In the genomic region with DNA sequence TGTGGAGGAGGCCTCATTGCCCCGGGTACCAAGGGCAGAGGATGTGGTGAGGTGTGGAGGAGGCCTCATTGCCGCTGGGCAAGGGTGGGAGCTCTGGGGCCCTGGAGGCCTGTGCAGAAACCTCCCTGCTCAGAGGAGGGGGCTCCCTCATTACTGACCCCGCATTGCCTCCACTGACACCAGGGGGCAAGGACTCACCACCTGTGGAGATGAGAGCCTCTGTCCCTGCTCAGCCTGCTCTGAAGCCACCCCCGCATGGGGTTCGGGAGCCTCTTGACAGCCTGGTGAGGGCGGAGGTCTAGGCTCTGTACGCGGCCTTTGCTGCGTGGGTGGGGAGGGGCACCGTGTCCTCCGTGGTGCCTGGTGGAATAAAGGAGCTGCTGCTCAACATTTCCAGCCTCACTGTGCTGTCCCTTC, we compare ENCODE assay signal across 12 cellular contexts.
DNase-seq lines count a peak whose midpoint lies in the region; ATAC-seq lines count a peak whose summit lies in the region.
"Had no signal": no experiment of that assay in that cellular context is flagged by ENCODE, and none has a peak within 500 bp of the region (broad histone marks: within the 10 kb centered on the region; RNA-seq: fewer than 3 reads in every experiment).

No MANE protein-coding gene starts in this region.

- H3K9me3 Mint-ChIP-seq in activated naive CD4-positive, alpha-beta T cell treated with anti-CD3 and anti-CD28 coated beads, Interleukin-2, amount 10 ng/mL, durations not matched to agents 7 days and 5 days, result no peaks in the 10 kb centered on the region
- peaks cover 5% of the 10 kb centered on the region for H3K9me3 Mint-ChIP-seq in activated naive CD8-positive, alpha-beta T cell treated with anti-CD3 and anti-CD28 coated beads, Interleukin-2, amount 50 U/mL, for 24 hours
- peaks cover 5% of the 10 kb centered on the region for H3K9me3 Mint-ChIP-seq in memory B cell

- H3K27ac ChIP-seq in thymus (ENCODE audit: low read depth), result peak overlapping the region; percentile 68
- H3K27ac ChIP-seq: SK-N-MC had no signal

- peaks cover 4% of the 10 kb centered on the region for H3K36me3 Mint-ChIP-seq in activated naive CD4-positive, alpha-beta T cell treated with anti-CD3 and anti-CD28 coated beads, Interleukin-2, amount 10 ng/mL, durations not matched to agents 7 days and 5 days
- H3K36me3 Mint-ChIP-seq in activated naive CD8-positive, alpha-beta T cell treated with anti-CD3 and anti-CD28 coated beads, Interleukin-2, amount 50 U/mL, for 24 hours (ENCODE audit: low read depth), result peaks cover 4% of the 10 kb centered on the region
- H3K36me3 Mint-ChIP-seq in memory B cell, result peaks cover 4% of the 10 kb centered on the region

- no peak overlapping the region for H3K4me3 ChIP-seq in thymus (ENCODE audit: low read length)
- H3K4me3 ChIP-seq: SK-N-MC had no signal

- H3K4me1 Mint-ChIP-seq in activated naive CD4-positive, alpha-beta T cell treated with anti-CD3 and anti-CD28 coated beads, Interleukin-2, amount 10 ng/mL, durations not matched to agents 7 days and 5 days, result peaks cover 70% of the 10 kb centered on the region
- H3K4me1 Mint-ChIP-seq in activated naive CD8-positive, alpha-beta T cell treated with anti-CD3 and anti-CD28 coated beads, Interleukin-2, amount 50 U/mL, for 24 hours, result peaks cover 78% of the 10 kb centered on the region
- peaks cover 23% of the 10 kb centered on the region for H3K4me1 Mint-ChIP-seq in memory B cell

- H3K36me3 ChIP-seq in thymus (ENCODE audit: control insufficient read depth, insufficient read depth), result no peaks in the 10 kb centered on the region

- peak; percentile 58 for ATAC-seq in activated naive CD8-positive, alpha-beta T cell treated with anti-CD3 and anti-CD28 coated beads, Interleukin-2, amount 50 U/mL, for 24 hours
- ATAC-seq in memory B cell (ENCODE audit: low read depth), result no peak

- peak overlapping the region; percentile 83 for H3K27ac Mint-ChIP-seq in activated naive CD4-positive, alpha-beta T cell treated with anti-CD3 and anti-CD28 coated beads, Interleukin-2, amount 10 ng/mL, durations not matched to agents 7 days and 5 days
- H3K27ac Mint-ChIP-seq in activated naive CD8-positive, alpha-beta T cell treated with anti-CD3 and anti-CD28 coated beads, Interleukin-2, amount 50 U/mL, for 24 hours, result peak overlapping the region; percentile 89
- H3K27ac Mint-ChIP-seq in memory B cell, result peak overlapping the region; percentile 94

- H3K4me1 ChIP-seq in thymus (ENCODE audit: control insufficient read depth, insufficient read depth, low read length), result peaks cover 20% of the 10 kb centered on the region

- no peak overlapping the region for H3K4me3 Mint-ChIP-seq in activated naive CD4-positive, alpha-beta T cell treated with anti-CD3 and anti-CD28 coated beads, Interleukin-2, amount 10 ng/mL, durations not matched to agents 7 days and 5 days
- peak overlapping the region; percentile 58 for H3K4me3 Mint-ChIP-seq in activated naive CD8-positive, alpha-beta T cell treated with anti-CD3 and anti-CD28 coated beads, Interleukin-2, amount 50 U/mL, for 24 hours
- peak overlapping the region; percentile 21 for H3K4me3 Mint-ChIP-seq in memory B cell

- no peak for DNase-seq in activated naive CD4-positive, alpha-beta T cell treated with anti-CD3 and anti-CD28 coated beads, Interleukin-2, amount 10 ng/mL, durations not matched to agents 7 days and 5 days
- no peak for DNase-seq in activated naive CD4-positive, alpha-beta T cell treated with Interleukin-2 at 50 U/mL for 16 hours
- peak; percentile 29 for DNase-seq in activated naive CD8-positive, alpha-beta T cell treated with anti-CD3 and anti-CD28 coated beads, Interleukin-2, amount 50 U/mL, for 24 hours
- DNase-seq in memory B cell (ENCODE audit: low spot score in 2 of 2) (no peak), cerebellar cortex (ENCODE audit: low spot score) (no peak), NCI-H1436 (lab: John Stamatoyannopoulos, UW) (no peak)
- no peak for DNase-seq in effector CD4-positive, alpha-beta T cell
- DNase-seq: effector CD8-positive, alpha-beta T cell; naive B cell; NCI-H526 treated with DMSO at 0.1 percent for 48 hours had no signal

- peaks cover 36% of the 10 kb centered on the region for H3K27me3 Mint-ChIP-seq in activated naive CD4-positive, alpha-beta T cell treated with anti-CD3 and anti-CD28 coated beads, Interleukin-2, amount 10 ng/mL, durations not matched to agents 7 days and 5 days
- H3K27me3 Mint-ChIP-seq in activated naive CD8-positive, alpha-beta T cell treated with anti-CD3 and anti-CD28 coated beads, Interleukin-2, amount 50 U/mL, for 24 hours, result peaks cover 14% of the 10 kb centered on the region
- H3K27me3 Mint-ChIP-seq in memory B cell, result no peaks in the 10 kb centered on the region

- CTCF ChIA-PET in activated naive CD4-positive, alpha-beta T cell treated with anti-CD3 and anti-CD28 coated beads, Interleukin-2, amount 10 ng/mL, durations not matched to agents 7 days and 5 days (lab: Charles Lee), result no interaction called here

- WGBS in thymus, result 65% methylated on average over 11 of the region's 11 CpGs

- no peaks in the 10 kb centered on the region for H3K9me3 ChIP-seq in thymus (ENCODE audit: control insufficient read depth)

- H3K27me3 ChIP-seq in thymus (ENCODE audit: control insufficient read depth, insufficient read depth), result no peaks in the 10 kb centered on the region
